Comparison of ENCODE assay signal across 26 cellular contexts in genomic region chrX:53211391-53211978, GRCh38. TPM values are rescaled to one million over a fixed set of nuclear protein-coding genes. Genes with fewer than 3 reads are reported as not detected.
A peak's percentile ranks its signal among the peaks of the same experiment; 100 is the strongest.
DNase-seq lines count a peak whose midpoint lies in the region; TF ChIP-seq lines count a peak whose summit lies in the region.
"Had no signal": no experiment of that assay in that cellular context is flagged by ENCODE, and none has a peak within 500 bp of the region (broad histone marks: within the 10 kb centered on the region; RNA-seq: fewer than 3 reads in every experiment).

No MANE protein-coding gene starts in this region.

- H3K9me3 ChIP-seq in smooth muscle cell (replicated peaks; ENCODE audit: low read depth): no peaks in the 10 kb centered on the region
- H3K9me3 ChIP-seq: Caco-2, left lung, upper lobe of left lung had no signal

- DNase-seq in activated T-cell treated with anti-CD3 and anti-CD28 coated beads, Interleukin-2, amount 50 U/mL, for 24 hours: no peak
- DNase-seq in activated T-cell treated with anti-CD3 and anti-CD28 coated beads for 4 hours: no peak
- peak; percentile 85 for DNase-seq in M059J (ENCODE audit: low read depth)
- DNase-seq in epithelial cell of esophagus (ENCODE audit: low read depth): peak; percentile 87
- DNase-seq in smooth muscle cell (lab: John Stamatoyannopoulos, UW; ENCODE audit: unreplicated experiment): no peak
- DNase-seq in NCI-H1105 treated with DMSO at 0.1 percent for 48 hours (lab: John Stamatoyannopoulos, UW): no peak
- DNase-seq in NCI-H187 treated with DMSO at 0.1 percent for 48 hours (lab: John Stamatoyannopoulos, UW): no peak
- DNase-seq in SIG-M5 treated with dmso at 0.1 percent for 504 hours (lab: John Stamatoyannopoulos, UW; ENCODE audit: unreplicated experiment): no peak
- DNase-seq: activated CD4-positive, alpha-beta T cell treated with anti-CD3 and anti-CD28 coated beads, Interleukin-2, amount 10 ng/mL, durations not matched to agents 24 days and 14 days; aorta; Caco-2; DND-41; dorsolateral prefrontal cortex; left lung; naive thymus-derived CD4-positive, alpha-beta T cell; NCI-H1436 treated with DMSO at 0.1 percent for 48 hours; NCI-H510A treated with DMSO at 0.1 percent for 48 hours; RPMI8226; small intestine; stimulated activated CD4-positive, alpha-beta T cell treated with anti-CD3 and anti-CD28 coated beads, Interleukin-2, amount 100 ng/mL, for 24 hours; substantia nigra; upper lobe of left lung had no signal

- H3K9ac ChIP-seq in smooth muscle cell (ENCODE audit: low read depth): no peak overlapping the region

- no peak overlapping the region for H3K4me3 ChIP-seq in epithelial cell of esophagus (ENCODE audit: low read length)
- no peak overlapping the region for H3K4me3 ChIP-seq in smooth muscle cell
- H3K4me3 ChIP-seq: dorsolateral prefrontal cortex, hepatocyte, K562, left lung, upper lobe of left lung had no signal

- H3K36me3 ChIP-seq in smooth muscle cell (ENCODE audit: low read depth): peaks cover 58% of the 10 kb centered on the region

- H3K4me3 Mint-ChIP-seq in activated T-cell treated with anti-CD3 and anti-CD28 coated beads, Interleukin-2, amount 50 U/mL, for 24 hours: no peak overlapping the region
- H3K4me3 Mint-ChIP-seq: activated CD4-positive, alpha-beta T cell treated with anti-CD3 and anti-CD28 coated beads, Interleukin-2, amount 10 ng/mL, durations not matched to agents 24 days and 14 days; activated naive CD8-positive, alpha-beta T cell; naive thymus-derived CD4-positive, alpha-beta T cell had no signal

- no peaks in the 10 kb centered on the region for H3K9me3 Mint-ChIP-seq in activated T-cell treated with anti-CD3 and anti-CD28 coated beads, Interleukin-2, amount 50 U/mL, for 24 hours
- H3K9me3 Mint-ChIP-seq: activated CD4-positive, alpha-beta T cell treated with anti-CD3 and anti-CD28 coated beads, Interleukin-2, amount 10 ng/mL, durations not matched to agents 24 days and 14 days; naive thymus-derived CD4-positive, alpha-beta T cell had no signal

- peaks cover 85% of the 10 kb centered on the region for H3K36me3 Mint-ChIP-seq in activated T-cell treated with anti-CD3 and anti-CD28 coated beads, Interleukin-2, amount 50 U/mL, for 24 hours (ENCODE audit: low read depth)
- H3K36me3 Mint-ChIP-seq: activated naive CD8-positive, alpha-beta T cell had no signal

- H4K20me1 ChIP-seq in smooth muscle cell (ENCODE audit: low read depth): peaks cover 65% of the 10 kb centered on the region

- 85% methylated on average over 9 of the region's 9 CpGs for WGBS in smooth muscle cell (ENCODE audit: low lambda C conversion rate)

- no peak for TF ChIP-seq CTCF in epithelial cell of esophagus (IDR thresholded peaks at IDR 0.05; ENCODE audit: insufficient read depth, low read depth, low read length, missing control alignments)
- no peak for TF ChIP-seq CTCF in smooth muscle cell (IDR thresholded peaks at IDR 0.05; ENCODE audit: borderline replicate concordance, insufficient read depth, poor library complexity, severe bottlenecking)

- peak overlapping the region; percentile 24 for H3K27ac ChIP-seq in smooth muscle cell (ENCODE audit: low read depth)
- H3K27ac ChIP-seq: dorsolateral prefrontal cortex, hepatocyte, left lung, upper lobe of left lung, VCaP had no signal

- H3K4me2 ChIP-seq in smooth muscle cell: no peak overlapping the region
- H3K4me2 ChIP-seq: hepatocyte had no signal

- no peaks in the 10 kb centered on the region for H3F3A ChIP-seq in smooth muscle cell (ENCODE audit: low read depth)

- H3K27me3 Mint-ChIP-seq in activated T-cell treated with anti-CD3 and anti-CD28 coated beads, Interleukin-2, amount 50 U/mL, for 24 hours: no peaks in the 10 kb centered on the region
- H3K27me3 Mint-ChIP-seq: activated CD4-positive, alpha-beta T cell treated with anti-CD3 and anti-CD28 coated beads, Interleukin-2, amount 10 ng/mL, durations not matched to agents 24 days and 14 days; activated naive CD8-positive, alpha-beta T cell; naive thymus-derived CD4-positive, alpha-beta T cell had no signal

- no peaks in the 10 kb centered on the region for H3K4me1 ChIP-seq in smooth muscle cell (ENCODE audit: low read depth)
- H3K4me1 ChIP-seq: Caco-2, left lung, upper lobe of left lung had no signal

- no peak overlapping the region for H2AFZ ChIP-seq in smooth muscle cell (ENCODE audit: low read depth)
- H2AFZ ChIP-seq: hepatocyte had no signal

- H3K79me2 ChIP-seq in smooth muscle cell (ENCODE audit: low read depth): peaks cover 5% of the 10 kb centered on the region

- no peaks in the 10 kb centered on the region for H3K27me3 ChIP-seq in smooth muscle cell (ENCODE audit: low read depth)
- H3K27me3 ChIP-seq: dorsolateral prefrontal cortex, hepatocyte, left lung, upper lobe of left lung had no signal

- H3K4me1 Mint-ChIP-seq in activated T-cell treated with anti-CD3 and anti-CD28 coated beads, Interleukin-2, amount 50 U/mL, for 24 hours (ENCODE audit: low read depth): peaks cover 1% of the 10 kb centered on the region
- H3K4me1 Mint-ChIP-seq: activated CD4-positive, alpha-beta T cell treated with anti-CD3 and anti-CD28 coated beads, Interleukin-2, amount 10 ng/mL, durations not matched to agents 24 days and 14 days had no signal

- H3K27ac Mint-ChIP-seq in activated T-cell treated with anti-CD3 and anti-CD28 coated beads, Interleukin-2, amount 50 U/mL, for 24 hours: peak overlapping the region; percentile 1
- H3K27ac Mint-ChIP-seq: activated CD4-positive, alpha-beta T cell treated with anti-CD3 and anti-CD28 coated beads, Interleukin-2, amount 10 ng/mL, durations not matched to agents 24 days and 14 days; activated naive CD8-positive, alpha-beta T cell had no signal

RNA-seq across cellular contexts. Expression of gene KDM5C, which starts 13.5 kb away (rescaled TPM):
- total RNA-seq in M059J (2014; rRNA removed; shearing (Covaris generic)): 75.3 and 94.5 TPM in 2 replicates
- 183 and 191 TPM in 2 replicates for total RNA-seq in smooth muscle cell
- polyA plus RNA-seq in smooth muscle cell: 78.7 and 80.2 TPM in 2 replicates

Comparison
In these comparisons a context has a peak if more than half of its experiments do, and no peak if none do; other contexts are left out.
1. DNase-seq: peak in M059J (single experiment) and epithelial cell of esophagus (single experiment); none in activated T-cell treated with anti-CD3 and anti-CD28 coated beads, Interleukin-2, amount 50 U/mL, for 24 hours (single experiment), activated T-cell treated with anti-CD3 and anti-CD28 coated beads for 4 hours (single experiment), smooth muscle cell (single experiment), NCI-H1105 treated with DMSO at 0.1 percent for 48 hours (single experiment), NCI-H187 treated with DMSO at 0.1 percent for 48 hours (single experiment) and SIG-M5 treated with dmso at 0.1 percent for 504 hours (single experiment).